In the genomic region with DNA sequence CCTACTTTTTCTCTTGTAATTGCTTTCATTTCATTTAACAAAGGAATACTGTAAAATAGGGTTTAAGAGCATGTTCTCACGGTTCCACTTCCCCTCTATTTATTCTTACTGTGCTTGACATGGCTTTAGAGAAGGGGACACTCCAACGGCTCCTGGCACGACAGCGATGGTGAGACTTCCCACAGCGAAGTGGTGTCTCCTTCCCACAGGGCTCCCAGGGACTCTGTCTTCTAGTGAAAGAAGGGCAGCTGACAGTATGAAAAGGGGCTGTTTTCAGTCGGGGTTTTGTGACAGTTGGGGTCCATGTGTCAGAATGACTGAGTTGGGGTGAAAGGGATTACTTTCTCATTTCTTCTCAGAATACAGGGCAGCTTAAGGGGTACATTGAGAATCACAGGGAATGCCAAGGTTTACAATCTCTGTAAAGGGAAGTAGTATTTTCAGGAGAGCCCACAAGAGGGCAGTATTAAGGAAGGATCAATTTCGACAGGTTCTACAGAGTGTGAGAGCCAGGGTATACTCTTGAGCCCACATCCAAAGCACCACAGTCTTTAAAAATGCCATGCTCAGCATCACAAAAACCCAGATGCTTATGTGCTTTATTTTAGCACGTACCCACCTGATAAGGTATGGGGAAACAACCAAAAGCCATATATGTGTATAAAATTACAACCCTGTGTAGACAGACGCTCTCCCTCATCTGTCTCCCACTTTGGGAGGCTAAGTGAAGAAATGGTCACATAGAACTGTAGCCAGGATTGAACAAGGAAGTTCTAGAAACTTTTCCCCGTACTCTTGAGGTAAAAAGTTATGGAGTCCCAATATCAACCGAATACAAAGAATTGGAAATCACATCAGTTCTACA, we compare ENCODE assay signal across 7 cellular contexts. TPM values are rescaled to one million over a fixed set of nuclear protein-coding genes. Genes with fewer than 3 reads are reported as not detected.
DNase-seq lines count a peak whose midpoint lies in the region; ATAC-seq and TF ChIP-seq lines count a peak whose summit lies in the region.

No MANE protein-coding gene starts in this region.

- TF ChIP-seq EP300 in gastroesophageal sphincter (IDR thresholded peaks at IDR 0.05) = no peak

- 62 to 67% (median 65%) methylated on average over 11 of the region's 11 CpGs for WGBS in adrenal gland, 4 donors
- 33% methylated on average over 10 of the region's 11 CpGs for WGBS in right lobe of liver (ENCODE audit: insufficient coverage, low coverage, low lambda C conversion rate, missing lambda C conversion rate)
- 69 to 70% methylated on average over 6 to 10 of the region's 11 CpGs for WGBS in gastroesophageal sphincter (ENCODE audit: low coverage in 1 of 2), 2 donors

- H3F3A ChIP-seq in MM.1S (ENCODE audit: insufficient read depth, low read length) = no peaks in the 10 kb centered on the region

- ATAC-seq in right lobe of liver (peak; percentile 83 to 91 (median 88)), gastroesophageal sphincter (no peak), GM19328 (IDR thresholded peaks at IDR 0.05; ENCODE audit: unreplicated experiment) (no peak)

- CTCF ChIA-PET in GM10248 (lab: Yijun Ruan, JAX) = interaction anchor here (1.2 kb wide), 2 partner anchors 24 to 61 kb away, joined by 3 to 4 read pairs; no protein-coding TSS in a partner anchor

- H3K9me3 ChIP-seq in MM.1S (replicated peaks; ENCODE audit: insufficient read depth, low read length) (no peaks in the 10 kb centered on the region), adrenal gland (replicated peaks in 1 of 3) (no peaks in the 10 kb centered on the region), right lobe of liver (no peaks in the 10 kb centered on the region), gastroesophageal sphincter (no peaks in the 10 kb centered on the region)

- DNase-seq in GM10248 (ENCODE audit: extremely low spot score) (peak; percentile 34), MM.1S (peak; percentile 27), adrenal gland (peak in 1 of 7 donors; percentile 10), right lobe of liver (no peak), occipital lobe (lab: John Stamatoyannopoulos, UW) (no peak)

- H3K27me3 ChIP-seq in MM.1S (replicated peaks; ENCODE audit: insufficient read depth, low read length) = no peaks in the 10 kb centered on the region
- peaks cover 18% of the 10 kb centered on the region for H3K27me3 ChIP-seq in adrenal gland
- H3K27me3 ChIP-seq in right lobe of liver = no peaks in the 10 kb centered on the region
- H3K27me3 ChIP-seq in gastroesophageal sphincter = no peaks in the 10 kb centered on the region

- no peak overlapping the region for H3K9ac ChIP-seq in MM.1S (ENCODE audit: low read length)

- no peaks in the 10 kb centered on the region for H3K4me1 ChIP-seq in MM.1S (ENCODE audit: low read length)
- H3K4me1 ChIP-seq in adrenal gland (replicated peaks in 1 of 2) = no peaks in the 10 kb centered on the region
- no peaks in the 10 kb centered on the region for H3K4me1 ChIP-seq in right lobe of liver
- H3K4me1 ChIP-seq in gastroesophageal sphincter = no peaks in the 10 kb centered on the region

- TF ChIP-seq POLR2A in adrenal gland (IDR thresholded peaks at IDR 0.05) (no peak), right lobe of liver (IDR thresholded peaks at IDR 0.05) (no peak), gastroesophageal sphincter (IDR thresholded peaks at IDR 0.05) (no peak)

- no peak overlapping the region for H3K27ac ChIP-seq in MM.1S (ENCODE audit: low read length)
- no peak overlapping the region for H3K27ac ChIP-seq in adrenal gland
- H3K27ac ChIP-seq in right lobe of liver = no peak overlapping the region
- H3K27ac ChIP-seq in gastroesophageal sphincter = no peak overlapping the region

- H3K36me3 ChIP-seq in MM.1S (replicated peaks; ENCODE audit: insufficient read depth, low read length) (no peaks in the 10 kb centered on the region), adrenal gland (replicated peaks in 1 of 2) (no peaks in the 10 kb centered on the region), right lobe of liver (no peaks in the 10 kb centered on the region), gastroesophageal sphincter (no peaks in the 10 kb centered on the region)

- TF ChIP-seq CTCF in GM10248 (IDR thresholded peaks at IDR 0.05; ENCODE audit: control extremely low read depth, extremely low read depth, low read depth, missing control alignments) (peak; percentile 37), MM.1S (IDR thresholded peaks at IDR 0.05; ENCODE audit: low read length) (peak; percentile 61), adrenal gland (IDR thresholded peaks at IDR 0.05) (peak; percentile 18 to 57 (median 38)), right lobe of liver (IDR thresholded peaks at IDR 0.05) (peak; percentile 46 to 60 (median 60)), gastroesophageal sphincter (IDR thresholded peaks at IDR 0.05) (peak in 2 of 4 experiments; percentile 11 to 25)

- POLR2A ChIA-PET in GM10248 (lab: Yijun Ruan, JAX) = no interaction called here

- H2AFZ ChIP-seq in MM.1S (ENCODE audit: low read length) = peak overlapping the region; percentile 66

- no peaks in the 10 kb centered on the region for H4K20me1 ChIP-seq in MM.1S (ENCODE audit: insufficient read depth, low read length)

- no peaks in the 10 kb centered on the region for H3K79me2 ChIP-seq in MM.1S (ENCODE audit: low read length)

- no peaks in the 10 kb centered on the region for H3K9me2 ChIP-seq in MM.1S (replicated peaks; ENCODE audit: insufficient read depth, low read length)

- peak overlapping the region; percentile 41; the same call in 1 of the 2 replicates for H3K4me2 ChIP-seq in MM.1S (ENCODE audit: low read depth, low read length)

- H3K4me3 ChIP-seq in MM.1S (ENCODE audit: low read length) (peak overlapping the region; percentile 19; the same call in 1 of the 2 replicates), adrenal gland (no peak overlapping the region), right lobe of liver (no peak overlapping the region), gastroesophageal sphincter (no peak overlapping the region)

- intact Hi-C loops in adrenal gland (cut with DNase I) = no loop called here
- intact Hi-C loops in right lobe of liver (cut with DNase I) = no loop called here

RNA-seq across cellular contexts. Expression of gene RAPGEF4, which starts 31.3 kb away (rescaled TPM):
- total RNA-seq in adrenal gland (100 to 1,000 TPM in 6 of 8 donors, 10 to 100 TPM in 2; 64.1 to 288 (median 171) TPM), right lobe of liver (10 to 100 TPM in 4 of 6 experiments, 1 to 10 TPM in 2; 9.5 to 18.4 (median 14.7) TPM), gastroesophageal sphincter (1 to 10 TPM; 2.5 to 7.9 (median 4.6) TPM), occipital lobe (23.4 TPM)
- polyA plus RNA-seq in adrenal gland = 10 to 100 TPM; 24.8 to 81.5 (median 60.3) TPM

Comparison
In these comparisons a context has a peak if more than half of its experiments do, and no peak if none do; other contexts are left out.
1. DNase-seq: peak in GM10248 (single experiment) and MM.1S (single experiment); none in right lobe of liver (0 of 3) and occipital lobe (single experiment).
2. ATAC-seq: peak in right lobe of liver (4 of 4); none in gastroesophageal sphincter (single experiment) and GM19328 (single experiment).